In genomic region chrX:40722930-40723329, GRCh38 we compare ENCODE assay signal across 13 cellular contexts. TPM values are rescaled to one million over a fixed set of nuclear protein-coding genes. Genes with fewer than 3 reads are reported as not detected.
DNase-seq lines count a peak whose midpoint lies in the region; ATAC-seq and TF ChIP-seq lines count a peak whose summit lies in the region.
"Had no signal": no experiment of that assay in that cellular context is flagged by ENCODE, and none has a peak within 500 bp of the region (broad histone marks: within the 10 kb centered on the region; RNA-seq: fewer than 3 reads in every experiment).

No MANE protein-coding gene starts in this region.

- peaks cover 3 to 18% of the 10 kb centered on the region in 2 donors for H3K36me3 Mint-ChIP-seq in activated T-cell treated with anti-CD3 and anti-CD28 coated beads, Interleukin-2, amount 50 U/mL, for 72 hours (ENCODE audit: insufficient read depth in 2 of 2)
- peaks cover 18% of the 10 kb centered on the region for H3K36me3 Mint-ChIP-seq in IgD-negative memory B cell
- peaks cover 46% of the 10 kb centered on the region for H3K36me3 Mint-ChIP-seq in activated T-helper 1 cell treated with anti-CD3 and anti-CD28 coated beads, Interleukin-12 subunit alpha, Interleukin-12 subunit beta, Interleukin-2, Interleukin-4 antibody, amounts not matched to agents 30 ng/mL and 10 ng/mL and 1 ng/mL, durations not matched to agents 14 hours and 24 hours and 36 hours (ENCODE audit: low read depth)

- peaks cover 18% of the 10 kb centered on the region for H3K4me1 ChIP-seq in parathyroid adenoma

- intact Hi-C loops in activated T-helper 1 cell treated with anti-CD3 and anti-CD28 coated beads, Interleukin-12 subunit alpha, Interleukin-12 subunit beta, Interleukin-2, Interleukin-4 antibody, amounts not matched to agents 30 ng/mL and 10 ng/mL and 1 ng/mL, durations not matched to agents 14 hours and 24 hours and 36 hours (cut with micrococcal nuclease): no loop called here

- H2AFZ ChIP-seq in parathyroid adenoma: no peak overlapping the region
- H2AFZ ChIP-seq: GM23338 had no signal

- no peaks in the 10 kb centered on the region for H3K9me3 ChIP-seq in parathyroid adenoma (ENCODE audit: control insufficient read depth, low read length)

- peaks cover 7% of the 10 kb centered on the region for H3K79me2 ChIP-seq in parathyroid adenoma

- H3K27ac ChIP-seq in parathyroid adenoma: peak overlapping the region; percentile 74

- H3K9me3 Mint-ChIP-seq in activated T-cell treated with anti-CD3 and anti-CD28 coated beads, Interleukin-2, amount 50 U/mL, for 72 hours: no peaks in the 10 kb centered on the region
- H3K9me3 Mint-ChIP-seq in IgD-negative memory B cell: no peaks in the 10 kb centered on the region
- H3K9me3 Mint-ChIP-seq in activated T-helper 1 cell treated with anti-CD3 and anti-CD28 coated beads, Interleukin-12 subunit alpha, Interleukin-12 subunit beta, Interleukin-2, Interleukin-4 antibody, amounts not matched to agents 30 ng/mL and 10 ng/mL and 1 ng/mL, durations not matched to agents 14 hours and 24 hours and 36 hours: no peaks in the 10 kb centered on the region
- H3K9me3 Mint-ChIP-seq: GM23338 had no signal

- DNase-seq in activated T-cell treated with anti-CD3 and anti-CD28 coated beads, Interleukin-2, amount 50 U/mL, for 72 hours: no peak
- DNase-seq in activated T-cell treated with anti-CD3 and anti-CD28 coated beads for 4 hours: no peak
- no peak for DNase-seq in activated T-helper 1 cell treated with anti-CD3 and anti-CD28 coated beads, Interleukin-12 subunit alpha, Interleukin-12 subunit beta, Interleukin-2, Interleukin-4 antibody, amounts not matched to agents 30 ng/mL and 10 ng/mL and 1 ng/mL, durations not matched to agents 14 hours and 24 hours and 36 hours (ENCODE audit: low spot score)
- DNase-seq in NCI-H2081 treated with DMSO at 0.1 percent for 48 hours (lab: John Stamatoyannopoulos, UW): no peak
- DNase-seq: ACHN, GF-D8, NCI-H1436 treated with DMSO at 0.1 percent for 48 hours, NCI-H69, PC-3 had no signal

- H3K27ac Mint-ChIP-seq in activated T-cell treated with anti-CD3 and anti-CD28 coated beads, Interleukin-2, amount 50 U/mL, for 72 hours: peak overlapping the region; percentile 49
- H3K27ac Mint-ChIP-seq in IgD-negative memory B cell: peak overlapping the region in 2 of 3 donors; percentile 1 to 20
- peak overlapping the region; percentile 53 for H3K27ac Mint-ChIP-seq in activated T-helper 1 cell treated with anti-CD3 and anti-CD28 coated beads, Interleukin-12 subunit alpha, Interleukin-12 subunit beta, Interleukin-2, Interleukin-4 antibody, amounts not matched to agents 30 ng/mL and 10 ng/mL and 1 ng/mL, durations not matched to agents 14 hours and 24 hours and 36 hours
- H3K27ac Mint-ChIP-seq: GM23338 had no signal

- H3K9ac ChIP-seq in parathyroid adenoma: no peak overlapping the region

- peak overlapping the region in 1 of 2 donors; percentile 43 for H3K4me3 Mint-ChIP-seq in activated T-cell treated with anti-CD3 and anti-CD28 coated beads, Interleukin-2, amount 50 U/mL, for 72 hours
- no peak overlapping the region for H3K4me3 Mint-ChIP-seq in IgD-negative memory B cell
- H3K4me3 Mint-ChIP-seq in activated T-helper 1 cell treated with anti-CD3 and anti-CD28 coated beads, Interleukin-12 subunit alpha, Interleukin-12 subunit beta, Interleukin-2, Interleukin-4 antibody, amounts not matched to agents 30 ng/mL and 10 ng/mL and 1 ng/mL, durations not matched to agents 14 hours and 24 hours and 36 hours: no peak overlapping the region
- H3K4me3 Mint-ChIP-seq: GM23338 had no signal

- TF ChIP-seq CTCF in parathyroid adenoma (IDR thresholded peaks at IDR 0.05): no peak

- H3K27me3 ChIP-seq in parathyroid adenoma (ENCODE audit: control insufficient read depth, insufficient read depth, low read length): no peaks in the 10 kb centered on the region

- peaks cover 2% of the 10 kb centered on the region for H3K27me3 Mint-ChIP-seq in activated T-cell treated with anti-CD3 and anti-CD28 coated beads, Interleukin-2, amount 50 U/mL, for 72 hours (ENCODE audit: low read depth)
- H3K27me3 Mint-ChIP-seq in IgD-negative memory B cell: no peaks in the 10 kb centered on the region
- no peaks in the 10 kb centered on the region for H3K27me3 Mint-ChIP-seq in activated T-helper 1 cell treated with anti-CD3 and anti-CD28 coated beads, Interleukin-12 subunit alpha, Interleukin-12 subunit beta, Interleukin-2, Interleukin-4 antibody, amounts not matched to agents 30 ng/mL and 10 ng/mL and 1 ng/mL, durations not matched to agents 14 hours and 24 hours and 36 hours (ENCODE audit: insufficient read depth)

- H3K4me3 ChIP-seq in parathyroid adenoma (ENCODE audit: low read depth, low read length): no peak overlapping the region
- H3K4me3 ChIP-seq: GM23338 had no signal

- peaks cover 31% of the 10 kb centered on the region for H3K4me1 Mint-ChIP-seq in activated T-cell treated with anti-CD3 and anti-CD28 coated beads, Interleukin-2, amount 50 U/mL, for 72 hours (ENCODE audit: low read depth)
- H3K4me1 Mint-ChIP-seq in IgD-negative memory B cell: peaks cover 6 to 49% (median 21%) of the 10 kb centered on the region in 3 donors
- H3K4me1 Mint-ChIP-seq in activated T-helper 1 cell treated with anti-CD3 and anti-CD28 coated beads, Interleukin-12 subunit alpha, Interleukin-12 subunit beta, Interleukin-2, Interleukin-4 antibody, amounts not matched to agents 30 ng/mL and 10 ng/mL and 1 ng/mL, durations not matched to agents 14 hours and 24 hours and 36 hours (ENCODE audit: low read depth): peaks cover 38% of the 10 kb centered on the region

- no peaks in the 10 kb centered on the region for H3K36me3 ChIP-seq in parathyroid adenoma (ENCODE audit: control insufficient read depth, insufficient read depth, low read length)

- no peak overlapping the region for H3K4me2 ChIP-seq in parathyroid adenoma (ENCODE audit: low read length)
- H3K4me2 ChIP-seq: GM23338 had no signal

- no peak for ATAC-seq in activated T-cell treated with anti-CD3 and anti-CD28 coated beads, Interleukin-2, amount 50 U/mL, for 72 hours (replicated peaks in 1 of 2)
- ATAC-seq in HG03097 (IDR thresholded peaks at IDR 0.05; ENCODE audit: low FRiP score, unreplicated experiment): no peak
- ATAC-seq: GM23338, PC-3 had no signal

RNA-seq across cellular contexts. Expression of gene MED14, which starts 12.4 kb away (rescaled TPM):
- 10 to 100 TPM; 47.1 to 54.9 TPM for total RNA-seq in activated T-cell treated with anti-CD3 and anti-CD28 coated beads, Interleukin-2, amount 50 U/mL, for 72 hours
- polyA plus RNA-seq in IgD-negative memory B cell: 10.3 TPM
- 36.4 and 40.9 TPM in 2 replicates for total RNA-seq in activated T-helper 1 cell treated with anti-CD3 and anti-CD28 coated beads, Interleukin-12 subunit alpha, Interleukin-12 subunit beta, Interleukin-2, Interleukin-4 antibody, amounts not matched to agents 30 ng/mL and 10 ng/mL and 1 ng/mL, durations not matched to agents 14 hours and 24 hours and 36 hours
